8 cellular contexts compared by ENCODE assay signal in the genomic region with DNA sequence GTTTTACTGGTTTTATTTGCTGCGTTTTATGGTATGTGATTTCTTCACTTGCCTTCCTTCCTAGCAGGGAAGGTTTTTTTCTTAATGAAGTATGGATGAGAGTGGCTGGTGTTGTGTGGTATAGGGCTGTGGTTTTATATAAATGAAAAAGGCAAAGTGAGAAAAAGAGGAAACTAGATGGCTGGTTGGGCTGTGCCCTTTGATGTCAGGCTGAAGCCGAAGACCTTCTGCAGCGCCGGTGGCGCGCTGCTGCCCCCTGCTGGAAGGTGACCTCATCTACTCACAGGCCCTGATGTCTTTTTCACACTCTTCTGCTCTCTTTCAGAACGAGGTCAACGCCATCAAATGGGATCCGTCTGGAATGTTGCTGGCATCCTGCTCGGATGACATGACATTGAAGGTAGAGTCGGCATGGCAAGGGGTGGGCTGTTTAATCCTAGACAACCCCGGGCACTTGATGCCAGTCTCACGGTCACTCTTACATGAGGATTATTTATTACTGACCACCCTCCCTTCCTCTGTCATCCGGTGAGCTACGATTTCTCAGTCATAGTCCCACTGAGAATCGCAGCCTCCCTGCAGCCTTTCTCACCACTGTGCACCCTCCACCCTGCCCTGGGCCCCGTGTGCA. TPM values are rescaled to one million over a fixed set of nuclear protein-coding genes. Genes with fewer than 3 reads are reported as not detected.
DNase-seq lines count a peak whose midpoint lies in the region; ATAC-seq and TF ChIP-seq lines count a peak whose summit lies in the region.

No MANE protein-coding gene starts in this region.

- DNase-seq in AG04449 (ENCODE audit: low read depth, low spot score) = peak; percentile 5
- peak; percentile 5 for DNase-seq in NCI-H226
- DNase-seq in activated CD4-positive, alpha-beta T cell treated with anti-CD3 and anti-CD28 coated beads for 4 hours = peak; percentile 57 to 80
- peak; percentile 60 for DNase-seq in cerebellum (ENCODE audit: low spot score)
- peak; percentile 87 for DNase-seq in left kidney (ENCODE audit: low read depth, low spot score)
- peak; percentile 61 to 73 for DNase-seq in stimulated activated CD4-positive, alpha-beta T cell treated with anti-CD3 and anti-CD28 coated beads, Interleukin-4, amount 100 ng/mL, for 4 hours

- POLR2A ChIA-PET in AG04449 (lab: Yijun Ruan, JAX) = no interaction called here

- ATAC-seq in GM18520 (IDR thresholded peaks at IDR 0.05; ENCODE audit: unreplicated experiment) (peak; percentile 56), HG03103 (IDR thresholded peaks at IDR 0.05; ENCODE audit: low read depth, unreplicated experiment) (peak; percentile 71)

- peak; percentile 70 for TF ChIP-seq CTCF in AG04449 (IDR thresholded peaks at IDR 0.05; ENCODE audit: insufficient read depth, low read length, missing control alignments)

- H3K4me3 ChIP-seq in AG04449 (ENCODE audit: low read depth, low read length) = no peak overlapping the region

- CTCF ChIA-PET in AG04449 (lab: Yijun Ruan, JAX) = interaction anchor here (0.9 to 3.1 kb wide), 4 partner anchors 14 to 892 kb away, joined by 4 to 16 read pairs (median 5); no protein-coding TSS in a partner anchor

RNA-seq across cellular contexts. Expression of gene GPR143, which starts 56.6 kb away (rescaled TPM):
- total RNA-seq in cerebellum = 2.2 TPM

Comparison
In these comparisons a context has a peak if more than half of its experiments do, and no peak if none do; other contexts are left out.
1. DNase-seq: peak in every context shown above with its lines; median percentile 87 in left kidney; 68 in activated CD4-positive, alpha-beta T cell treated with anti-CD3 and anti-CD28 coated beads for 4 hours; 67 in stimulated activated CD4-positive, alpha-beta T cell treated with anti-CD3 and anti-CD28 coated beads, Interleukin-4, amount 100 ng/mL, for 4 hours; 60 in cerebellum; 5 in AG04449; 5 in NCI-H226.